In genomic region chr6:15672291-15672690, GRCh38 we compare ENCODE assay signal across 1 cellular context.
TF ChIP-seq lines count a peak whose summit lies in the region.

No MANE protein-coding gene starts in this region.

TF ChIP-seq in GM12891, 5 proteins besides CTCF, POLR2A, EP300 and RAD21 (continued from another document):
- TF ChIP-seq SPI1 (IDR thresholded peaks at IDR 0.05; ENCODE audit: low read depth, low read length) (0 out of 2 replicates have a peak, but pooled peaks have one; percentile 10), PAX5 (IDR thresholded peaks at IDR 0.05; ENCODE audit: insufficient read depth, low read length, severe bottlenecking) (no peak)
